In genomic region chr5:35417040-35417439, GRCh38 we compare ENCODE assay signal across 18 cellular contexts.
"Had no signal": no experiment of that assay in that cellular context is flagged by ENCODE, and none has a peak within 500 bp of the region (broad histone marks: within the 10 kb centered on the region; RNA-seq: fewer than 3 reads in every experiment).

No MANE protein-coding gene starts in this region.

- H3K9me3 ChIP-seq: left ventricle myocardium inferior, neutrophil, psoas muscle, tibial artery, upper lobe of left lung had no signal

- H3K27me3 ChIP-seq: heart left ventricle, neutrophil, spleen, tibial artery, upper lobe of left lung had no signal

- H3K4me1 ChIP-seq: heart left ventricle, left ventricle myocardium inferior, psoas muscle, spleen, tibial artery, upper lobe of left lung had no signal

- H3K27ac ChIP-seq: heart left ventricle, left ventricle myocardium inferior, neutrophil, psoas muscle, spleen, tibial artery, upper lobe of left lung had no signal

- H3K36me3 ChIP-seq: heart left ventricle, left ventricle myocardium inferior, neutrophil, spleen, tibial artery, upper lobe of left lung had no signal

- DNase-seq: effector memory CD4-positive, alpha-beta T cell; heart left ventricle; hypothalamus; islet precursor cell; left ventricle myocardium inferior; mesenchymal stem cell; naive thymus-derived CD4-positive, alpha-beta T cell; nephron progenitor cell; psoas muscle; retina; spleen; stimulated activated CD4-positive, alpha-beta T cell treated with anti-CD3 and anti-CD28 coated beads, Interleukin-15, amount 100 ng/mL, for 24 hours; stimulated activated CD4-positive, alpha-beta T cell treated with anti-CD3 and anti-CD28 coated beads, Interleukin-1b, Interleukin-23, amount 100 ng/mL, for 48 hours; stimulated activated CD4-positive, alpha-beta T cell treated with anti-CD3 and anti-CD28 coated beads, Interleukin-4, amount 100 ng/mL, for 24 hours; tibial artery; upper lobe of left lung had no signal

- H3K4me3 ChIP-seq: heart left ventricle, left ventricle myocardium inferior, lung, psoas muscle, spleen, tibial artery, upper lobe of left lung had no signal
